21 cellular contexts compared by ENCODE assay signal in the genomic region with DNA sequence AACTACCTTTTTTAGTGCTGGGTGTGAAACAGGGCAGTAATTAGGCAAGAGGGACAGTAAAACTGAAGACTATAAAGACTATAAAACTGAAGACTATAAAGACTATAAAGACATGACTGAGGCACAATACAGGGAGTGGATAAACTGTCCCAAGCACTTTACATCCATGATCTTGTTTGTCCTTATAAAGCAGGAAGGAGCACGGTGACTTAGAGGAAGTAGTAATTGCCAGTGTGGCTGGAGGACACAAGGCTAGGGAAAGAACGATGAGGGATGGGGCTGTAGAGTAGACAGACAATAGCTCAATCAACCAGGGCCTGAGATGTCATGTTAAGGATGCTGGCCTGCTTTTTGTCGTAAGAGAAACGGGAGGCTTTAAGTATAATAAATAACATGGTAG. TPM values are rescaled to one million over a fixed set of nuclear protein-coding genes. Genes with fewer than 3 reads are reported as not detected.
DNase-seq lines count a peak whose midpoint lies in the region; ATAC-seq, FAIRE-seq and TF ChIP-seq lines count a peak whose summit lies in the region.
"Had no signal": no experiment of that assay in that cellular context is flagged by ENCODE, and none has a peak within 500 bp of the region (broad histone marks: within the 10 kb centered on the region; RNA-seq: fewer than 3 reads in every experiment).

No MANE protein-coding gene starts in this region.

- H3K4me2 ChIP-seq in A549, result no peak overlapping the region
- H3K4me2 ChIP-seq: GM23338 had no signal

- no peak overlapping the region for H3K9ac ChIP-seq in mucosa of rectum (ENCODE audit: low read depth in 1 of 2, low read length in 2 of 2)

- intact Hi-C loops in pancreas (cut with DNase I), result no loop called here

- peak overlapping the region; percentile 33 to 55; a peak in 5 of 6 replicates for H3K27ac ChIP-seq in A549
- peak overlapping the region; percentile 75 to 76 for H3K27ac ChIP-seq in mucosa of rectum (ENCODE audit: low read depth in 2 of 2, low read length in 2 of 2)
- H3K27ac ChIP-seq in pancreas, result no peak overlapping the region
- H3K27ac ChIP-seq: SJSA1 had no signal

- H3K4me3 ChIP-seq in A549 (no peak overlapping the region), mucosa of rectum (ENCODE audit: low read length in 2 of 2) (peak overlapping the region in 1 of 2 donors; percentile 41), pancreas (no peak overlapping the region)
- H3K4me3 ChIP-seq: GM23338, SJSA1 had no signal

- ATAC-seq in A549 (no peak), pancreas (no peak), HG03175 (IDR thresholded peaks at IDR 0.05; ENCODE audit: unreplicated experiment) (no peak), HG02870 (IDR thresholded peaks at IDR 0.05; ENCODE audit: unreplicated experiment) (no peak)
- ATAC-seq: GM23338 had no signal

- FAIRE-seq in A549 (lab: Jason Lieb, UNC) (no peak), colon (lab: Jason Lieb, UNC) (peak; percentile 87), pancreas (lab: Jason Lieb, UNC) (no peak)
- FAIRE-seq: A204.1, RCC 7860 had no signal

- CTCF ChIA-PET in A549 (lab: Yijun Ruan, JAX), result interaction anchor here (1.0 to 3.2 kb wide), 2 partner anchors 24 to 33 kb away, joined by 3 to 21 read pairs; no protein-coding TSS in a partner anchor

- TF ChIP-seq CTCF in A549 (IDR thresholded peaks at IDR 0.05), result no peak
- no peak for TF ChIP-seq CTCF in pancreas (IDR thresholded peaks at IDR 0.05)

- H3K36me3 ChIP-seq in mucosa of rectum (ENCODE audit: control insufficient read depth in 2 of 2, insufficient read depth in 2 of 2, low read length in 2 of 2), result no peaks in the 10 kb centered on the region
- no peaks in the 10 kb centered on the region for H3K36me3 ChIP-seq in pancreas
- H3K36me3 ChIP-seq: SJSA1 had no signal

- H3K4me1 ChIP-seq in A549 (peaks cover 27% of the 10 kb centered on the region), mucosa of rectum (ENCODE audit: control insufficient read depth in 2 of 2, insufficient read depth in 2 of 2, low read length in 2 of 2) (peaks cover 7 to 21% of the 10 kb centered on the region in 2 donors), pancreas (peaks cover 0 to 22% (median 4%) of the 10 kb centered on the region in 3 donors)
- H3K4me1 ChIP-seq: BE2C had no signal

- 90% methylated on average over 4 of the region's 4 CpGs for WGBS in A549 (ENCODE audit: missing lambda C conversion rate)
- 89 to 91% methylated on average over 4 of the region's 4 CpGs for WGBS in pancreas, 2 donors

- H3K27me3 ChIP-seq in mucosa of rectum (ENCODE audit: control insufficient read depth in 2 of 2, insufficient read depth in 2 of 2, low read length in 2 of 2) (no peaks in the 10 kb centered on the region), pancreas (no peaks in the 10 kb centered on the region)
- H3K27me3 ChIP-seq: BE2C, SJSA1 had no signal

- no peaks in the 10 kb centered on the region for H3K9me3 ChIP-seq in A549
- H3K9me3 ChIP-seq in mucosa of rectum (ENCODE audit: control insufficient read depth in 2 of 2, low read length in 2 of 2), result no peaks in the 10 kb centered on the region
- H3K9me3 ChIP-seq in pancreas, result no peaks in the 10 kb centered on the region
- H3K9me3 ChIP-seq: BE2C, SJSA1 had no signal

- POLR2A ChIA-PET in A549 (lab: Yijun Ruan, JAX), result no interaction called here

- no peak for TF ChIP-seq POLR2A in A549 (IDR thresholded peaks at IDR 0.05; ENCODE audit: low read length)

- no peak for TF ChIP-seq RAD21 in A549 (conservative IDR thresholded peaks at IDR 0.05 in 1 of 2, IDR thresholded peaks at IDR 0.05 in 1 of 2)

- DNase-seq in A549 (ENCODE audit: low read depth in 1 of 2, low spot score in 1 of 2), result no peak
- DNase-seq in NCI-H2227 treated with DMSO at 0.1 percent for 48 hours (lab: John Stamatoyannopoulos, UW), result peak; percentile 7
- no peak for DNase-seq in pancreas
- DNase-seq: BE2C; CD4-positive, CD25-positive, alpha-beta regulatory T cell; EL; GF-D8; HCEC 1CT; Kasumi-1; NCI-H1048; NCI-H1417 treated with DMSO at 0.1 percent for 48 hours; NCI-H187; NCI-H748 treated with DMSO at 0.1 percent for 48 hours had no signal

- no peak for TF ChIP-seq EP300 in A549 (IDR thresholded peaks at IDR 0.05)

TF ChIP-seq in A549, 52 proteins besides CTCF, POLR2A, EP300 and RAD21:
- TF ChIP-seq MAFK (IDR thresholded peaks at IDR 0.05; ENCODE audit: partially characterized antibody), result no peak
- TF ChIP-seq BCL3 (IDR thresholded peaks at IDR 0.05), result no peak
- TF ChIP-seq RCOR1 (IDR thresholded peaks at IDR 0.05; ENCODE audit: low read depth, low read length), result no peak
- no peak for TF ChIP-seq HOXA7 (CRISPR knock-in tag; IDR thresholded peaks at IDR 0.05)
- TF ChIP-seq CHD4 (IDR thresholded peaks at IDR 0.05; ENCODE audit: borderline replicate concordance), result no peak
- TF ChIP-seq EHMT2 (IDR thresholded peaks at IDR 0.05; ENCODE audit: low read depth), result no peak
- no peak for TF ChIP-seq HEYL (CRISPR knock-in tag; IDR thresholded peaks at IDR 0.05)
TF ChIP-seq in A549: peak in this region for 0.

RNA-seq across cellular contexts. Expression of gene DNAJC12, which starts 26.0 kb away (rescaled TPM):
- polyA plus RNA-seq in A549 (2011; rRNA removed) (80.0 and 87.9 TPM in 2 replicates), A549 (2017; fragmentation: RNase III; extraction: RNeasy Plus Mini Kit Qiagen cat#74134 plus additional on column Dnase treatment) (13.1 to 19.8 TPM (median 19.1 TPM) in 3 replicates), pancreas (10 to 100 TPM; 17.3 to 35.5 TPM)
- 15.4 and 15.5 TPM in 2 replicates for polyA plus RNA-seq in A549 (2012; cell fraction: cytosol; rRNA removed)
- polyA plus RNA-seq in A549 (2012; cell fraction: nucleus; rRNA removed), result 3.5 and 7.5 TPM in 2 replicates
- polyA minus RNA-seq in A549 (2011; rRNA and poly(A)+ RNA removed), result 5.2 and 5.8 TPM in 2 replicates
- total RNA-seq in pancreas, result 10 to 100 TPM in 5 of 6 donors, 1 to 10 TPM in 1; 8.7 to 29.2 (median 19.6) TPM
- total RNA-seq: CD4-positive, CD25-positive, alpha-beta regulatory T cell had no signal

Comparison
In these comparisons a context has a peak if more than half of its experiments do, and no peak if none do; other contexts are left out.
1. H3K27ac ChIP-seq: peak in A549 (2 of 2) and mucosa of rectum (2 of 2); none in pancreas (0 of 4).